29 cellular contexts compared by ENCODE assay signal in genomic region chr2:152297715-152298114, GRCh38.
"Had no signal": no experiment of that assay in that cellular context is flagged by ENCODE, and none has a peak within 500 bp of the region (broad histone marks: within the 10 kb centered on the region; RNA-seq: fewer than 3 reads in every experiment).

No MANE protein-coding gene starts in this region.

- H3K4me3 ChIP-seq: colonic mucosa, coronary artery, dorsolateral prefrontal cortex, esophagus muscularis mucosa, esophagus squamous epithelium, gastrocnemius medialis, gastroesophageal sphincter, heart left ventricle, heart right ventricle had no signal

- FAIRE-seq: colon, endometrium, endothelial cell of umbilical vein, frontal cortex had no signal

- H3K9me3 ChIP-seq: colonic mucosa, esophagus muscularis mucosa, esophagus squamous epithelium, gastrocnemius medialis, gastroesophageal sphincter, heart left ventricle, heart right ventricle had no signal

- H3K9me3 Mint-ChIP-seq: dendritic cell treated with granulocyte-macrophage colony-stimulating factor and Interleukin-4, amounts not matched to agents 40 ng/mL and 50 ng/mL, for 4 days; effector memory CD8-positive, alpha-beta T cell; endodermal cell had no signal

- H3K27ac Mint-ChIP-seq: dendritic cell treated with granulocyte-macrophage colony-stimulating factor and Interleukin-4, amounts not matched to agents 40 ng/mL and 50 ng/mL, for 4 days; effector memory CD8-positive, alpha-beta T cell had no signal

- H3K36me3 ChIP-seq: colonic mucosa, esophagus muscularis mucosa, esophagus squamous epithelium, gastrocnemius medialis, gastroesophageal sphincter, heart left ventricle, heart right ventricle had no signal

- H3K27ac ChIP-seq: colonic mucosa, coronary artery, dorsolateral prefrontal cortex, epithelial cell of prostate, esophagus muscularis mucosa, esophagus squamous epithelium, foreskin keratinocyte, gastrocnemius medialis, gastroesophageal sphincter, heart left ventricle, heart right ventricle had no signal

- ATAC-seq: effector memory CD8-positive, alpha-beta T cell; esophagus mucosa; foreskin keratinocyte; gastrocnemius medialis; gastroesophageal sphincter; heart left ventricle; heart right ventricle had no signal

- H3K4me3 Mint-ChIP-seq: dendritic cell treated with granulocyte-macrophage colony-stimulating factor and Interleukin-4, amounts not matched to agents 40 ng/mL and 50 ng/mL, for 4 days; effector memory CD8-positive, alpha-beta T cell; endodermal cell had no signal

- H3K27me3 ChIP-seq: colonic mucosa, dorsolateral prefrontal cortex, esophagus muscularis mucosa, foreskin keratinocyte, gastrocnemius medialis, gastroesophageal sphincter had no signal

- H3K27me3 Mint-ChIP-seq: dendritic cell treated with granulocyte-macrophage colony-stimulating factor and Interleukin-4, amounts not matched to agents 40 ng/mL and 50 ng/mL, for 4 days had no signal

- H3K4me1 ChIP-seq: colonic mucosa, esophagus muscularis mucosa, esophagus squamous epithelium, foreskin keratinocyte, gastrocnemius medialis, gastroesophageal sphincter, heart left ventricle, heart right ventricle had no signal

- DNase-seq: colonic mucosa; cortex of kidney; dermis blood vessel endothelial cell; dorsolateral prefrontal cortex; effector CD4-positive, alpha-beta T cell; effector CD8-positive, alpha-beta T cell; effector memory CD4-positive, alpha-beta T cell; effector memory CD8-positive, alpha-beta T cell; endodermal cell; erythroblast; esophagus squamous epithelium; foreskin fibroblast; foreskin keratinocyte; foreskin melanocyte; gastrocnemius medialis; glutamatergic neuron; head of caudate nucleus; heart left ventricle; heart right ventricle had no signal
